ENCODE assay signal across 1 cellular context in genomic region chr5:150521522-150521817, GRCh38.
A peak's percentile ranks its signal among the peaks of the same experiment; 100 is the strongest.
TF ChIP-seq lines count a peak whose summit lies in the region.

No MANE protein-coding gene starts in this region.

TF ChIP-seq in HepG2, 621 proteins besides CTCF, POLR2A, EP300 and RAD21:
- TF ChIP-seq, protein P1, sequence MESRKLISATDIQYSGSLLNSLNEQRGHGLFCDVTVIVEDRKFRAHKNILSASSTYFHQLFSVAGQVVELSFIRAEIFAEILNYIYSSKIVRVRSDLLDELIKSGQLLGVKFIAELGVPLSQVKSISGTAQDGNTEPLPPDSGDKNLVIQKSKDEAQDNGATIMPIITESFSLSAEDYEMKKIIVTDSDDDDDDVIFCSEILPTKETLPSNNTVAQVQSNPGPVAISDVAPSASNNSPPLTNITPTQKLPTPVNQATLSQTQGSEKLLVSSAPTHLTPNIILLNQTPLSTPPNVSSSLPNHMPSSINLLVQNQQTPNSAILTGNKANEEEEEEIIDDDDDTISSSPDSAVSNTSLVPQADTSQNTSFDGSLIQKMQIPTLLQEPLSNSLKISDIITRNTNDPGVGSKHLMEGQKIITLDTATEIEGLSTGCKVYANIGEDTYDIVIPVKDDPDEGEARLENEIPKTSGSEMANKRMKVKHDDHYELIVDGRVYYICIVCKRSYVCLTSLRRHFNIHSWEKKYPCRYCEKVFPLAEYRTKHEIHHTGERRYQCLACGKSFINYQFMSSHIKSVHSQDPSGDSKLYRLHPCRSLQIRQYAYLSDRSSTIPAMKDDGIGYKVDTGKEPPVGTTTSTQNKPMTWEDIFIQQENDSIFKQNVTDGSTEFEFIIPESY (CRISPR knock-in tag; IDR thresholded peaks at IDR 0.05) = 0 out of 2 replicates have a peak, but pooled peaks have one; percentile 15
- TF ChIP-seq, protein P2, sequence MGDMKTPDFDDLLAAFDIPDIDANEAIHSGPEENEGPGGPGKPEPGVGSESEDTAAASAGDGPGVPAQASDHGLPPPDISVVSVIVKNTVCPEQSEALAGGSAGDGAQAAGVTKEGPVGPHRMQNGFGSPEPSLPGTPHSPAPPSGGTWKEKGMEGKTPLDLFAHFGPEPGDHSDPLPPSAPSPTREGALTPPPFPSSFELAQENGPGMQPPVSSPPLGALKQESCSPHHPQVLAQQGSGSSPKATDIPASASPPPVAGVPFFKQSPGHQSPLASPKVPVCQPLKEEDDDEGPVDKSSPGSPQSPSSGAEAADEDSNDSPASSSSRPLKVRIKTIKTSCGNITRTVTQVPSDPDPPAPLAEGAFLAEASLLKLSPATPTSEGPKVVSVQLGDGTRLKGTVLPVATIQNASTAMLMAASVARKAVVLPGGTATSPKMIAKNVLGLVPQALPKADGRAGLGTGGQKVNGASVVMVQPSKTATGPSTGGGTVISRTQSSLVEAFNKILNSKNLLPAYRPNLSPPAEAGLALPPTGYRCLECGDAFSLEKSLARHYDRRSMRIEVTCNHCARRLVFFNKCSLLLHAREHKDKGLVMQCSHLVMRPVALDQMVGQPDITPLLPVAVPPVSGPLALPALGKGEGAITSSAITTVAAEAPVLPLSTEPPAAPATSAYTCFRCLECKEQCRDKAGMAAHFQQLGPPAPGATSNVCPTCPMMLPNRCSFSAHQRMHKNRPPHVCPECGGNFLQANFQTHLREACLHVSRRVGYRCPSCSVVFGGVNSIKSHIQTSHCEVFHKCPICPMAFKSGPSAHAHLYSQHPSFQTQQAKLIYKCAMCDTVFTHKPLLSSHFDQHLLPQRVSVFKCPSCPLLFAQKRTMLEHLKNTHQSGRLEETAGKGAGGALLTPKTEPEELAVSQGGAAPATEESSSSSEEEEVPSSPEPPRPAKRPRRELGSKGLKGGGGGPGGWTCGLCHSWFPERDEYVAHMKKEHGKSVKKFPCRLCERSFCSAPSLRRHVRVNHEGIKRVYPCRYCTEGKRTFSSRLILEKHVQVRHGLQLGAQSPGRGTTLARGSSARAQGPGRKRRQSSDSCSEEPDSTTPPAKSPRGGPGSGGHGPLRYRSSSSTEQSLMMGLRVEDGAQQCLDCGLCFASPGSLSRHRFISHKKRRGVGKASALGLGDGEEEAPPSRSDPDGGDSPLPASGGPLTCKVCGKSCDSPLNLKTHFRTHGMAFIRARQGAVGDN (CRISPR knock-in tag; IDR thresholded peaks at IDR 0.05) = peak; percentile 1
- no peak for TF ChIP-seq ZFP41 (CRISPR knock-in tag; IDR thresholded peaks at IDR 0.05; ENCODE audit: borderline replicate concordance)
- TF ChIP-seq DMAP1 (CRISPR knock-in tag; IDR thresholded peaks at IDR 0.05) = no peak
- TF ChIP-seq PLSCR1 (CRISPR knock-in tag; IDR thresholded peaks at IDR 0.05; ENCODE audit: borderline replicate concordance) = no peak
- 0 out of 2 replicates have a peak, but pooled peaks have one; percentile 74 for TF ChIP-seq HNRNPL (IDR thresholded peaks at IDR 0.05; ENCODE audit: low read depth, low read length)
